21 cellular contexts compared by ENCODE assay signal in the genomic region with DNA sequence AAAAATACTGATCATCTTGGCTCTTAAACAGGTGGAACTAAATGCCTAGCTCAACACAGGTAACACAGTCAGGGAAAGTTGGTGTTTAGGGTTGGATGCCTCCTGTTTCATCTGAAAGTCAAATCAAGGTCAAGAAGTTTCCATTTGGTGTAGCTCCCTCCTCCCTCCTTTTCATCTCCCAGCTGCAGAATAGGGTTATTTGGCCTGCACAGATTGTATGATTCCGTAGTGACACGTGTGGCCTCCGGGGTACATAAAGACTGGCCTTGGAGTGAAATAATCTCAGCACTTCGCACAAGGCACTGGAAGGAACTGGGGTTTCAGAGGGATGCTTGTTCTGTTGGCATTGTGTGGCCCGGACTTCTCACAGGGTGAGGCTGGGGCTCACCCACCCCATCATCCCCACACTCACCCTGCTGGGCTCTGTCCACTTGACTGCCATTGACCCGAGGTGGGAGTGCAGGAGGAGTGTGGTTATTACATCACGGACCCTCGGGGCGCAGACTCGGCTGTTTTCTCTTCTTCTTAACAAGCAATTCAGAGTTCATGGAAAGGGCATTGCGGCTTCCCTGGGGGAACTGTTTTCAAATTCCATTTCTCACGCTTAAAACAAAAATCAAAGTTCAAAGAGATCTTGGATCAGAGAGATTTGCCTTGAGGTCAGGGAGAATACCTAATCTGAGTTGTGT. TPM values are rescaled to one million over a fixed set of nuclear protein-coding genes. Genes with fewer than 3 reads are reported as not detected.
DNase-seq lines count a peak whose midpoint lies in the region; ATAC-seq and TF ChIP-seq lines count a peak whose summit lies in the region.
"Had no signal": no experiment of that assay in that cellular context is flagged by ENCODE, and none has a peak within 500 bp of the region (broad histone marks: within the 10 kb centered on the region; RNA-seq: fewer than 3 reads in every experiment).

No MANE protein-coding gene starts in this region.

- H3K4me3 ChIP-seq in upper lobe of right lung: no peak overlapping the region

- TF ChIP-seq CTCF in natural killer cell (IDR thresholded peaks at IDR 0.05) (no peak), upper lobe of right lung (IDR thresholded peaks at IDR 0.05) (no peak)

- H3K36me3 Mint-ChIP-seq in natural killer cell treated with Interleukin-12 subunit alpha and Interleukin-12 subunit beta and Interleukin-15 and Interleukin-18, amount 100 ng/mL, for 72 hours: no peaks in the 10 kb centered on the region
- H3K36me3 Mint-ChIP-seq in natural killer cell: no peaks in the 10 kb centered on the region
- no peaks in the 10 kb centered on the region for H3K36me3 Mint-ChIP-seq in activated T-helper 17 cell treated with anti-CD3 and anti-CD28 coated beads, Interleukin-2, amount 50 U/mL, for 72 hours (ENCODE audit: low read depth)

- ATAC-seq in natural killer cell treated with Interleukin-12 subunit alpha and Interleukin-12 subunit beta and Interleukin-15 and Interleukin-18, amount 100 ng/mL, for 72 hours: peak; percentile 31 to 50
- ATAC-seq in natural killer cell (no peak), upper lobe of right lung (peak; percentile 27)
- ATAC-seq in activated T-helper 17 cell treated with anti-CD3 and anti-CD28 coated beads, Interleukin-2, amount 50 U/mL, for 72 hours (replicated peaks): no peak

- no peaks in the 10 kb centered on the region for H3K4me1 ChIP-seq in upper lobe of right lung

- H3K27ac ChIP-seq in upper lobe of right lung: no peak overlapping the region
- H3K27ac ChIP-seq: 22Rv1, C4-2B had no signal

- H3K36me3 ChIP-seq in upper lobe of right lung: no peaks in the 10 kb centered on the region

- H3K4me3 Mint-ChIP-seq in natural killer cell treated with Interleukin-12 subunit alpha and Interleukin-12 subunit beta and Interleukin-15 and Interleukin-18, amount 100 ng/mL, for 72 hours: no peak overlapping the region
- H3K4me3 Mint-ChIP-seq in natural killer cell: no peak overlapping the region
- H3K4me3 Mint-ChIP-seq in activated T-helper 17 cell treated with anti-CD3 and anti-CD28 coated beads, Interleukin-2, amount 50 U/mL, for 72 hours: no peak overlapping the region

- intact Hi-C loops in natural killer cell (cut with micrococcal nuclease): no loop called here
- intact Hi-C loops in upper lobe of right lung (cut with DNase I): no loop called here

- peaks cover 8% of the 10 kb centered on the region for H3K9me3 Mint-ChIP-seq in natural killer cell treated with Interleukin-12 subunit alpha and Interleukin-12 subunit beta and Interleukin-15 and Interleukin-18, amount 100 ng/mL, for 72 hours
- peaks cover 4 to 6% of the 10 kb centered on the region in 2 donors for H3K9me3 Mint-ChIP-seq in natural killer cell
- peaks cover 9% of the 10 kb centered on the region for H3K9me3 Mint-ChIP-seq in activated T-helper 17 cell treated with anti-CD3 and anti-CD28 coated beads, Interleukin-2, amount 50 U/mL, for 72 hours

- H3K27me3 ChIP-seq in upper lobe of right lung: no peaks in the 10 kb centered on the region

- no peaks in the 10 kb centered on the region for H3K9me3 ChIP-seq in upper lobe of right lung

- no peak overlapping the region for H3K27ac Mint-ChIP-seq in natural killer cell treated with Interleukin-12 subunit alpha and Interleukin-12 subunit beta and Interleukin-15 and Interleukin-18, amount 100 ng/mL, for 72 hours
- H3K27ac Mint-ChIP-seq in natural killer cell: no peak overlapping the region
- H3K27ac Mint-ChIP-seq in activated T-helper 17 cell treated with anti-CD3 and anti-CD28 coated beads, Interleukin-2, amount 50 U/mL, for 72 hours: no peak overlapping the region

- no peaks in the 10 kb centered on the region for H3K4me1 Mint-ChIP-seq in natural killer cell treated with Interleukin-12 subunit alpha and Interleukin-12 subunit beta and Interleukin-15 and Interleukin-18, amount 100 ng/mL, for 72 hours (ENCODE audit: low read depth in 2 of 2)
- H3K4me1 Mint-ChIP-seq in natural killer cell: no peaks in the 10 kb centered on the region
- no peaks in the 10 kb centered on the region for H3K4me1 Mint-ChIP-seq in activated T-helper 17 cell treated with anti-CD3 and anti-CD28 coated beads, Interleukin-2, amount 50 U/mL, for 72 hours

- H3K27me3 Mint-ChIP-seq in natural killer cell treated with Interleukin-12 subunit alpha and Interleukin-12 subunit beta and Interleukin-15 and Interleukin-18, amount 100 ng/mL, for 72 hours: peaks cover 4% of the 10 kb centered on the region in 2 donors
- H3K27me3 Mint-ChIP-seq in natural killer cell (ENCODE audit: low read depth in 2 of 2): peaks cover 0 to 3% of the 10 kb centered on the region in 2 donors
- peaks cover 3% of the 10 kb centered on the region for H3K27me3 Mint-ChIP-seq in activated T-helper 17 cell treated with anti-CD3 and anti-CD28 coated beads, Interleukin-2, amount 50 U/mL, for 72 hours

- no peak for DNase-seq in natural killer cell treated with Interleukin-12 subunit alpha and Interleukin-12 subunit beta and Interleukin-15 and Interleukin-18, amount 100 ng/mL, for 72 hours (ENCODE audit: low spot score)
- DNase-seq in natural killer cell: no peak
- peak; percentile 19 for DNase-seq in foreskin melanocyte
- peak; percentile 24 for DNase-seq in non-pigmented ciliary epithelial cell (ENCODE audit: low read depth)
- no peak for DNase-seq in upper lobe of right lung
- no peak for DNase-seq in NOMO-1 (lab: John Stamatoyannopoulos, UW; ENCODE audit: unreplicated experiment in 2 of 2)
- no peak for DNase-seq in KG1 (lab: John Stamatoyannopoulos, UW)
- DNase-seq: AML-193, DMS 273 treated with DMSO at 0.1 percent for 48 hours, GF-D8, GOT3, NCI-H1105, NCI-H1694, NCI-H748 treated with DMSO at 0.1 percent for 48 hours, OCI-M1, RPMI8226, SHP77 treated with DMSO at 0.1 percent for 48 hours had no signal

RNA-seq across cellular contexts. Expression of gene IGSF5, which starts 18.4 kb away (rescaled TPM):
- total RNA-seq in natural killer cell treated with Interleukin-12 subunit alpha and Interleukin-12 subunit beta and Interleukin-15 and Interleukin-18, amount 100 ng/mL, for 72 hours: not detected
- not detected for total RNA-seq in natural killer cell
- not detected for total RNA-seq in upper lobe of right lung
- not detected for total RNA-seq in activated T-helper 17 cell treated with anti-CD3 and anti-CD28 coated beads, Interleukin-2, amount 50 U/mL, for 72 hours
- total RNA-seq: NCI-H460 had no signal

Comparison
In these comparisons a context has a peak if more than half of its experiments do, and no peak if none do; other contexts are left out.
1. ATAC-seq: peak in natural killer cell treated with Interleukin-12 subunit alpha and Interleukin-12 subunit beta and Interleukin-15 and Interleukin-18, amount 100 ng/mL, for 72 hours (2 of 2) and upper lobe of right lung (single experiment); none in natural killer cell (0 of 3) and activated T-helper 17 cell treated with anti-CD3 and anti-CD28 coated beads, Interleukin-2, amount 50 U/mL, for 72 hours (single experiment).
2. DNase-seq: peak in foreskin melanocyte (single experiment) and non-pigmented ciliary epithelial cell (single experiment); none in natural killer cell treated with Interleukin-12 subunit alpha and Interleukin-12 subunit beta and Interleukin-15 and Interleukin-18, amount 100 ng/mL, for 72 hours (single experiment), natural killer cell (single experiment), upper lobe of right lung (single experiment), NOMO-1 (0 of 2) and KG1 (single experiment).